1 cellular context compared by ENCODE assay signal in the genomic region with DNA sequence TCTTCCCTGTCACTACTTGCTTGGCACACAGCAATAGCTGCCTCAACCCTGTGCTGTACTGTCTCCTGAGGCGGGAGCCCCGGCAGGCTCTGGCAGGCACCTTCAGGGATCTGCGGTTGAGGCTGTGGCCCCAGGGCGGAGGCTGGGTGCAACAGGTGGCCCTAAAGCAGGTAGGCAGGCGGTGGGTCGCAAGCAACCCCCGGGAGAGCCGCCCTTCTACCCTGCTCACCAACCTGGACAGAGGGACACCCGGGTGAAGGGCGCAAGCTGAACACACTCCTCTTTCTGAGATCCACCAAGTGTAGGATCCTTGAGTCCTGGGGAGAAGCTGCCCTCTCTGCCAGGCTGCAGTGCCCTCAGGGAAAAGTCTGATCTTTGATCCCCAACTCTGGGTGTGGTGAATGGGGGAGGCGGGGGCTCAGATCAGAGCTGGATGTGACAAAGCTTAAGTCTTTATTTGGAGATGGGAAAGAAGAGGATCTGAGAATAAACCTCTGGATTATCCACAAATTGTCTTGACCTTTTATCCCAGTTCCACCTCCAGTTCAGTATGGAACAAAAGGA.
TF ChIP-seq lines count a peak whose summit lies in the region.

No MANE protein-coding gene starts in this region.

TF ChIP-seq in HepG2, 621 proteins besides CTCF, POLR2A, EP300 and RAD21 (continues in another document):
- no peak for TF ChIP-seq PBX2 (CRISPR knock-in tag; IDR thresholded peaks at IDR 0.05)
- TF ChIP-seq ETV6 (CRISPR knock-in tag; conservative IDR thresholded peaks at IDR 0.05): no peak
- no peak for TF ChIP-seq NFKBIZ (CRISPR knock-in tag; IDR thresholded peaks at IDR 0.05)
- TF ChIP-seq PHF8 (CRISPR knock-in tag; IDR thresholded peaks at IDR 0.05): no peak
- TF ChIP-seq KAT8 (CRISPR knock-in tag; IDR thresholded peaks at IDR 0.05): no peak
- TF ChIP-seq, protein P1, sequence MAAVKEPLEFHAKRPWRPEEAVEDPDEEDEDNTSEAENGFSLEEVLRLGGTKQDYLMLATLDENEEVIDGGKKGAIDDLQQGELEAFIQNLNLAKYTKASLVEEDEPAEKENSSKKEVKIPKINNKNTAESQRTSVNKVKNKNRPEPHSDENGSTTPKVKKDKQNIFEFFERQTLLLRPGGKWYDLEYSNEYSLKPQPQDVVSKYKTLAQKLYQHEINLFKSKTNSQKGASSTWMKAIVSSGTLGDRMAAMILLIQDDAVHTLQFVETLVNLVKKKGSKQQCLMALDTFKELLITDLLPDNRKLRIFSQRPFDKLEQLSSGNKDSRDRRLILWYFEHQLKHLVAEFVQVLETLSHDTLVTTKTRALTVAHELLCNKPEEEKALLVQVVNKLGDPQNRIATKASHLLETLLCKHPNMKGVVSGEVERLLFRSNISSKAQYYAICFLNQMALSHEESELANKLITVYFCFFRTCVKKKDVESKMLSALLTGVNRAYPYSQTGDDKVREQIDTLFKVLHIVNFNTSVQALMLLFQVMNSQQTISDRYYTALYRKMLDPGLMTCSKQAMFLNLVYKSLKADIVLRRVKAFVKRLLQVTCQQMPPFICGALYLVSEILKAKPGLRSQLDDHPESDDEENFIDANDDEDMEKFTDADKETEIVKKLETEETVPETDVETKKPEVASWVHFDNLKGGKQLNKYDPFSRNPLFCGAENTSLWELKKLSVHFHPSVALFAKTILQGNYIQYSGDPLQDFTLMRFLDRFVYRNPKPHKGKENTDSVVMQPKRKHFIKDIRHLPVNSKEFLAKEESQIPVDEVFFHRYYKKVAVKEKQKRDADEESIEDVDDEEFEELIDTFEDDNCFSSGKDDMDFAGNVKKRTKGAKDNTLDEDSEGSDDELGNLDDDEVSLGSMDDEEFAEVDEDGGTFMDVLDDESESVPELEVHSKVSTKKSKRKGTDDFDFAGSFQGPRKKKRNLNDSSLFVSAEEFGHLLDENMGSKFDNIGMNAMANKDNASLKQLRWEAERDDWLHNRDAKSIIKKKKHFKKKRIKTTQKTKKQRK (IDR thresholded peaks at IDR 0.05; ENCODE audit: low read length): no peak
- TF ChIP-seq, protein P2, sequence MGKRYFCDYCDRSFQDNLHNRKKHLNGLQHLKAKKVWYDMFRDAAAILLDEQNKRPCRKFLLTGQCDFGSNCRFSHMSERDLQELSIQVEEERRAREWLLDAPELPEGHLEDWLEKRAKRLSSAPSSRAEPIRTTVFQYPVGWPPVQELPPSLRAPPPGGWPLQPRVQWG (CRISPR knock-in tag; IDR thresholded peaks at IDR 0.05; ENCODE audit: borderline replicate concordance, low read depth): no peak
- no peak for TF ChIP-seq ZNF572 (CRISPR knock-in tag; IDR thresholded peaks at IDR 0.05)
- TF ChIP-seq MYC (CRISPR knock-in tag; IDR thresholded peaks at IDR 0.05; ENCODE audit: borderline replicate concordance): peak; percentile 35; the same call in 1 of the 2 replicates
- no peak for TF ChIP-seq TCF7L2 (IDR thresholded peaks at IDR 0.05; ENCODE audit: low read depth, low read length)
- no peak for TF ChIP-seq NR2F6 (IDR thresholded peaks at IDR 0.05)
- no peak for TF ChIP-seq NR2F6 (CRISPR knock-in tag; IDR thresholded peaks at IDR 0.05)
- no peak for TF ChIP-seq SATB2 (CRISPR knock-in tag; IDR thresholded peaks at IDR 0.05)
- no peak for TF ChIP-seq ZNF180 (CRISPR knock-in tag; IDR thresholded peaks at IDR 0.05; ENCODE audit: borderline replicate concordance, low read depth)
- TF ChIP-seq HES4 (CRISPR knock-in tag; IDR thresholded peaks at IDR 0.05; ENCODE audit: borderline replicate concordance): no peak
- TF ChIP-seq SRY (CRISPR knock-in tag; IDR thresholded peaks at IDR 0.05): no peak
- TF ChIP-seq ZNF607 (CRISPR knock-in tag; IDR thresholded peaks at IDR 0.05; ENCODE audit: borderline replicate concordance): no peak
- TF ChIP-seq KDM4B (CRISPR knock-in tag; IDR thresholded peaks at IDR 0.05): no peak
- TF ChIP-seq AGO2 (optimal IDR thresholded peaks at IDR 0.05; ENCODE audit: low read depth, low read length): peak; percentile 33
- TF ChIP-seq UBTF (CRISPR knock-in tag; IDR thresholded peaks at IDR 0.05): peak; percentile 37; the same call in 1 of the 2 replicates
- no peak for TF ChIP-seq KMT2A (CRISPR knock-in tag; IDR thresholded peaks at IDR 0.05)
- TF ChIP-seq ZNF550 (CRISPR knock-in tag; IDR thresholded peaks at IDR 0.05; ENCODE audit: borderline replicate concordance): no peak
- no peak for TF ChIP-seq EZH2 (conservative IDR thresholded peaks at IDR 0.05; ENCODE audit: low read depth, low read length)
- TF ChIP-seq KMT2B (CRISPR knock-in tag; IDR thresholded peaks at IDR 0.05): no peak
- no peak for TF ChIP-seq CREB1 (IDR thresholded peaks at IDR 0.05)
- no peak for TF ChIP-seq CREB1 (CRISPR knock-in tag; IDR thresholded peaks at IDR 0.05)
- no peak for TF ChIP-seq ZNF747 (CRISPR knock-in tag; IDR thresholded peaks at IDR 0.05; ENCODE audit: borderline replicate concordance)
- TF ChIP-seq ERF (CRISPR knock-in tag; IDR thresholded peaks at IDR 0.05): 0 out of 2 replicates have a peak, but pooled peaks have one; percentile 17
- TF ChIP-seq MIER3 (CRISPR knock-in tag; IDR thresholded peaks at IDR 0.05; ENCODE audit: borderline replicate concordance): no peak
- TF ChIP-seq ZNF282 (IDR thresholded peaks at IDR 0.05; ENCODE audit: partially characterized antibody): no peak
- TF ChIP-seq NKX3-1 (CRISPR knock-in tag; IDR thresholded peaks at IDR 0.05): no peak
- TF ChIP-seq REPIN1 (CRISPR knock-in tag; IDR thresholded peaks at IDR 0.05; ENCODE audit: borderline replicate concordance, low read depth): no peak
- TF ChIP-seq MAZ (IDR thresholded peaks at IDR 0.05; ENCODE audit: borderline replicate concordance, low read depth, low read length): no peak
- TF ChIP-seq MAZ (CRISPR knock-in tag; IDR thresholded peaks at IDR 0.05; ENCODE audit: low read depth): no peak
- no peak for TF ChIP-seq SAP130 (CRISPR knock-in tag; IDR thresholded peaks at IDR 0.05; ENCODE audit: low read depth)
- no peak for TF ChIP-seq DPF2 (CRISPR knock-in tag; IDR thresholded peaks at IDR 0.05; ENCODE audit: borderline replicate concordance, low read depth)
- TF ChIP-seq ZNF75D (CRISPR knock-in tag; IDR thresholded peaks at IDR 0.05; ENCODE audit: borderline replicate concordance): no peak
- no peak for TF ChIP-seq KLF11 (CRISPR knock-in tag; IDR thresholded peaks at IDR 0.05)
- TF ChIP-seq ZNF468 (CRISPR knock-in tag; IDR thresholded peaks at IDR 0.05): no peak
- TF ChIP-seq HNRNPL (IDR thresholded peaks at IDR 0.05; ENCODE audit: low read depth, low read length): peak; percentile 71; the same call in 1 of the 2 replicates
- no peak for TF ChIP-seq ZNF264 (CRISPR knock-in tag; IDR thresholded peaks at IDR 0.05)
- TF ChIP-seq NFATC3 (CRISPR knock-in tag; IDR thresholded peaks at IDR 0.05): no peak
- no peak for TF ChIP-seq ZBTB8A (CRISPR knock-in tag; IDR thresholded peaks at IDR 0.05; ENCODE audit: borderline replicate concordance, low read depth)
- peak; percentile 18 for TF ChIP-seq RBM22 (optimal IDR thresholded peaks at IDR 0.05; ENCODE audit: low read length)
- TF ChIP-seq PRMT3 (CRISPR knock-in tag; IDR thresholded peaks at IDR 0.05; ENCODE audit: borderline replicate concordance, low read depth): no peak
- no peak for TF ChIP-seq ZNF17 (CRISPR knock-in tag; IDR thresholded peaks at IDR 0.05)
- no peak for TF ChIP-seq YY1 (IDR thresholded peaks at IDR 0.05; ENCODE audit: insufficient read depth, insufficient replicate concordance, low read depth, low read length)
- TF ChIP-seq ZHX2 (IDR thresholded peaks at IDR 0.05; ENCODE audit: low read depth): no peak
- no peak for TF ChIP-seq ZHX2 (CRISPR knock-in tag; IDR thresholded peaks at IDR 0.05; ENCODE audit: borderline replicate concordance)
- TF ChIP-seq HHEX (CRISPR knock-in tag; IDR thresholded peaks at IDR 0.05): no peak
- TF ChIP-seq ZNF776 (CRISPR knock-in tag; IDR thresholded peaks at IDR 0.05): no peak
- TF ChIP-seq POLR2G (IDR thresholded peaks at IDR 0.05; ENCODE audit: low read depth, low read length): peak; percentile 62
- no peak for TF ChIP-seq RFX3 (CRISPR knock-in tag; IDR thresholded peaks at IDR 0.05)
- TF ChIP-seq, protein P3, sequence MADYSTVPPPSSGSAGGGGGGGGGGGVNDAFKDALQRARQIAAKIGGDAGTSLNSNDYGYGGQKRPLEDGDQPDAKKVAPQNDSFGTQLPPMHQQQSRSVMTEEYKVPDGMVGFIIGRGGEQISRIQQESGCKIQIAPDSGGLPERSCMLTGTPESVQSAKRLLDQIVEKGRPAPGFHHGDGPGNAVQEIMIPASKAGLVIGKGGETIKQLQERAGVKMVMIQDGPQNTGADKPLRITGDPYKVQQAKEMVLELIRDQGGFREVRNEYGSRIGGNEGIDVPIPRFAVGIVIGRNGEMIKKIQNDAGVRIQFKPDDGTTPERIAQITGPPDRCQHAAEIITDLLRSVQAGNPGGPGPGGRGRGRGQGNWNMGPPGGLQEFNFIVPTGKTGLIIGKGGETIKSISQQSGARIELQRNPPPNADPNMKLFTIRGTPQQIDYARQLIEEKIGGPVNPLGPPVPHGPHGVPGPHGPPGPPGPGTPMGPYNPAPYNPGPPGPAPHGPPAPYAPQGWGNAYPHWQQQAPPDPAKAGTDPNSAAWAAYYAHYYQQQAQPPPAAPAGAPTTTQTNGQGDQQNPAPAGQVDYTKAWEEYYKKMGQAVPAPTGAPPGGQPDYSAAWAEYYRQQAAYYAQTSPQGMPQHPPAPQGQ (CRISPR knock-in tag; IDR thresholded peaks at IDR 0.05; ENCODE audit: borderline replicate concordance): no peak
- no peak for TF ChIP-seq ZFX (CRISPR knock-in tag; IDR thresholded peaks at IDR 0.05; ENCODE audit: low read depth)
- TF ChIP-seq NFYC (CRISPR knock-in tag; IDR thresholded peaks at IDR 0.05): no peak
- no peak for TF ChIP-seq ZNF597 (CRISPR knock-in tag; IDR thresholded peaks at IDR 0.05)
- TF ChIP-seq RBFOX2 (IDR thresholded peaks at IDR 0.05; ENCODE audit: low read depth, low read length): peak; percentile 25; the same call in 1 of the 2 replicates
